Comparison of ENCODE assay signal across 8 cellular contexts in genomic region chr6:138692978-138693909, GRCh38.
DNase-seq lines count a peak whose midpoint lies in the region; ATAC-seq and TF ChIP-seq lines count a peak whose summit lies in the region.

No MANE protein-coding gene starts in this region.

- intact Hi-C loops in vagina (cut with DNase I): no loop called here

- no peaks in the 10 kb centered on the region for H3K9me2 ChIP-seq in neural cell (ENCODE audit: insufficient read depth, low read length)

- no peak overlapping the region for H2AFZ ChIP-seq in neural cell (ENCODE audit: low read depth, low read length)

- no peaks in the 10 kb centered on the region for H3F3A ChIP-seq in neural cell (ENCODE audit: insufficient read depth, low read length, poor library complexity, severe bottlenecking)

- no peak for TF ChIP-seq EP300 in gastroesophageal sphincter (IDR thresholded peaks at IDR 0.05)
- TF ChIP-seq EP300 in neural cell (conservative IDR thresholded peaks at IDR 0.05; ENCODE audit: poor library complexity, severe bottlenecking): no peak

- WGBS in gastroesophageal sphincter (ENCODE audit: low coverage in 1 of 2), 2 donors: 8% methylated on average over 7 of the region's 92 CpGs; no CpG with 5 or more reads in 1 of the 2 donors

- H3K9me3 ChIP-seq in gastroesophageal sphincter (no peaks in the 10 kb centered on the region), neural cell (ENCODE audit: low read length) (no peaks in the 10 kb centered on the region), vagina (no peaks in the 10 kb centered on the region)

- peak; percentile 21 for DNase-seq in DMS114 treated with DMSO at 0.1 percent for 48 hours (lab: John Stamatoyannopoulos, UW; ENCODE audit: unreplicated experiment)
- DNase-seq in NOMO-1 treated with dmso at 0.1 percent for 144 hours (lab: John Stamatoyannopoulos, UW; ENCODE audit: unreplicated experiment): peak; percentile 47
- peak; percentile 9 for DNase-seq in activated T-helper 9 cell treated with anti-CD3 and anti-CD28 coated beads, Interleukin-2, amount 50 U/mL, for 16 hours (ENCODE audit: low read depth)
- DNase-seq in vagina (ENCODE audit: extremely low spot score in 2 of 2): no peak

- H3K9ac ChIP-seq in neural cell (ENCODE audit: low read length): peak overlapping the region; percentile 55

- peak in 1 of 2 donors; percentile 9 for TF ChIP-seq POLR2A in gastroesophageal sphincter (IDR thresholded peaks at IDR 0.05)
- TF ChIP-seq POLR2A in vagina (IDR thresholded peaks at IDR 0.05): peak in 1 of 2 donors; percentile 10

- H4K20me1 ChIP-seq in neural cell (ENCODE audit: insufficient read depth): no peaks in the 10 kb centered on the region

- H3K27ac ChIP-seq in gastroesophageal sphincter: peak overlapping the region in 3 of 4 donors; percentile 75 to 82 (median 82)
- no peak overlapping the region for H3K27ac ChIP-seq in neural cell (ENCODE audit: low read length)
- H3K27ac ChIP-seq in vagina: peak overlapping the region; percentile 79

- peak in 1 of 4 experiments; percentile 13 for TF ChIP-seq CTCF in gastroesophageal sphincter (IDR thresholded peaks at IDR 0.05)
- no peak for TF ChIP-seq CTCF in neural cell (IDR thresholded peaks at IDR 0.05; ENCODE audit: poor library complexity, severe bottlenecking)
- no peak for TF ChIP-seq CTCF in vagina (IDR thresholded peaks at IDR 0.05)

- no peak for TF ChIP-seq RAD21 in neural cell (conservative IDR thresholded peaks at IDR 0.05)

- peak; percentile 21 for ATAC-seq in GM19468 (IDR thresholded peaks at IDR 0.05; ENCODE audit: extremely low read depth, unreplicated experiment)
- peak; percentile 35 for ATAC-seq in HG03520 (IDR thresholded peaks at IDR 0.05; ENCODE audit: unreplicated experiment)
- peak; percentile 65 for ATAC-seq in gastroesophageal sphincter

- H3K27me3 ChIP-seq in gastroesophageal sphincter (no peaks in the 10 kb centered on the region), neural cell (ENCODE audit: insufficient read depth, low read depth, low read length) (peaks cover 20% of the 10 kb centered on the region), vagina (no peaks in the 10 kb centered on the region)

- H3K79me2 ChIP-seq in neural cell (replicated peaks; ENCODE audit: insufficient read depth, low read length): no peaks in the 10 kb centered on the region

- H3K4me1 ChIP-seq in gastroesophageal sphincter (peaks cover 0 to 24% (median 0%) of the 10 kb centered on the region in 3 donors), vagina (peaks cover 12% of the 10 kb centered on the region)

- no peaks in the 10 kb centered on the region for H3K36me3 ChIP-seq in gastroesophageal sphincter
- no peaks in the 10 kb centered on the region for H3K36me3 ChIP-seq in neural cell (ENCODE audit: insufficient read depth, low read length)
- H3K36me3 ChIP-seq in vagina: no peaks in the 10 kb centered on the region

- no peak overlapping the region for H3K4me2 ChIP-seq in neural cell (ENCODE audit: low read length)

- H3K4me3 ChIP-seq in gastroesophageal sphincter (peak overlapping the region; percentile 37 to 88), neural cell (ENCODE audit: low read length) (peak overlapping the region; percentile 68), vagina (peak overlapping the region; percentile 69 to 77)

TF ChIP-seq in neural cell, 6 proteins besides CTCF, POLR2A, EP300 and RAD21:
- no peak for TF ChIP-seq POLR2AphosphoS5 (IDR thresholded peaks at IDR 0.05)
- TF ChIP-seq MXI1 (conservative IDR thresholded peaks at IDR 0.05; ENCODE audit: poor library complexity, severe bottlenecking): no peak
- no peak for TF ChIP-seq SMC3 (conservative IDR thresholded peaks at IDR 0.05; ENCODE audit: poor library complexity)
- TF ChIP-seq EZH2 (IDR thresholded peaks at IDR 0.05; ENCODE audit: borderline replicate concordance, insufficient read depth, low read length, poor library complexity, severe bottlenecking): no peak
- TF ChIP-seq REST (IDR thresholded peaks at IDR 0.05; ENCODE audit: borderline replicate concordance): no peak
- no peak for TF ChIP-seq TAF1 (IDR thresholded peaks at IDR 0.05; ENCODE audit: low read depth)

Comparison
In these comparisons a context has a peak if more than half of its experiments do, and no peak if none do; other contexts are left out.
1. DNase-seq: peak in DMS114 treated with DMSO at 0.1 percent for 48 hours (single experiment), NOMO-1 treated with dmso at 0.1 percent for 144 hours (single experiment) and activated T-helper 9 cell treated with anti-CD3 and anti-CD28 coated beads, Interleukin-2, amount 50 U/mL, for 16 hours (single experiment); none in vagina (0 of 2).
2. Peak in every context shown above with its lines, with median percentiles within 50 percentile points of each other: ATAC-seq and H3K4me3 ChIP-seq.